Comparison of ENCODE assay signal across 1 cellular context in genomic region chr6:26351544-26351953, GRCh38.
A peak's percentile ranks its signal among the peaks of the same experiment; 100 is the strongest.
TF ChIP-seq lines count a peak whose summit lies in the region.

No MANE protein-coding gene starts in this region.

TF ChIP-seq in K562, 482 proteins besides CTCF, POLR2A, EP300 and RAD21 (continued from another document and continues in another):
- TF ChIP-seq NEUROD1 (IDR thresholded peaks at IDR 0.05; ENCODE audit: borderline replicate concordance, low read depth, low read length, partially characterized antibody) (peak; percentile 88), CC2D1A (IDR thresholded peaks at IDR 0.05) (peak; percentile 95), ELF2 (CRISPR knock-in tag; IDR thresholded peaks at IDR 0.05) (no peak), FOS (IDR thresholded peaks at IDR 0.05; ENCODE audit: extremely low read depth, insufficient read length) (peak; percentile 72), ZC3H8 (IDR thresholded peaks at IDR 0.05) (no peak), SIX5 (IDR thresholded peaks at IDR 0.05; ENCODE audit: borderline replicate concordance in 1 of 2, insufficient read depth in 1 of 2, low read depth in 1 of 2, low read length in 2 of 2) (no peak), JUNB (CRISPR knock-in tag; conservative IDR thresholded peaks at IDR 0.05) (peak; percentile 65; the same call in 1 of the 2 replicates), MBD1 (CRISPR knock-in tag; IDR thresholded peaks at IDR 0.05) (no peak), GTF2A2 (tag; IDR thresholded peaks at IDR 0.05) (no peak), USF2 (CRISPR knock-in tag; IDR thresholded peaks at IDR 0.05) (no peak), U2AF2 (optimal IDR thresholded peaks at IDR 0.05; ENCODE audit: low read depth, low read length) (no peak), ZNF780A (CRISPR knock-in tag; IDR thresholded peaks at IDR 0.05) (no peak), NFE2 (IDR thresholded peaks at IDR 0.05; ENCODE audit: low read depth) (peak; percentile 64; the same call in 1 of the 2 replicates), ZNF695 (CRISPR knock-in tag; IDR thresholded peaks at IDR 0.05) (no peak), ZNF431 (CRISPR knock-in tag; IDR thresholded peaks at IDR 0.05) (no peak), HES1 (IDR thresholded peaks at IDR 0.05; ENCODE audit: low read depth) (peak; percentile 74), ZFX (CRISPR knock-in tag; IDR thresholded peaks at IDR 0.05) (no peak), PCBP1 (IDR thresholded peaks at IDR 0.05; ENCODE audit: low read depth, low read length, poor library complexity, severe bottlenecking) (no peak), KLF6 (CRISPR knock-in tag; IDR thresholded peaks at IDR 0.05; ENCODE audit: borderline replicate concordance) (no peak), CGGBP1 (CRISPR knock-in tag; IDR thresholded peaks at IDR 0.05) (no peak), SMAD3 (CRISPR knock-in tag; conservative IDR thresholded peaks at IDR 0.05) (no peak), ZNF318 (IDR thresholded peaks at IDR 0.05; ENCODE audit: borderline replicate concordance in 1 of 2, low read depth in 1 of 2) (peak in 1 of 2 experiments; percentile 95; a peak in 2 of 4 replicates), CHD2 (IDR thresholded peaks at IDR 0.05; ENCODE audit: low read depth, low read length) (no peak), MAFF (IDR thresholded peaks at IDR 0.05; ENCODE audit: low read length) (no peak), SMARCE1 (IDR thresholded peaks at IDR 0.05) (peak; percentile 98), ZFP1 (CRISPR knock-in tag; IDR thresholded peaks at IDR 0.05) (no peak), NCOA2 (IDR thresholded peaks at IDR 0.05; ENCODE audit: partially characterized antibody in 2 of 2) (peak in 1 of 2 experiments; percentile 39), ZNF280B (CRISPR knock-in tag; IDR thresholded peaks at IDR 0.05) (no peak), SMARCB1 (IDR thresholded peaks at IDR 0.05; ENCODE audit: insufficient read length, low read depth) (no peak), PBX2 (CRISPR knock-in tag; IDR thresholded peaks at IDR 0.05; ENCODE audit: low read depth) (no peak; the same call in 1 of the 2 replicates), PBX2 (tag; conservative IDR thresholded peaks at IDR 0.05; ENCODE audit: low read depth) (peak; percentile 93), GATA2 (CRISPR knock-in tag; IDR thresholded peaks at IDR 0.05) (peak; percentile 30), HOMEZ (CRISPR knock-in tag; IDR thresholded peaks at IDR 0.05) (no peak), HMG20B (CRISPR knock-in tag; IDR thresholded peaks at IDR 0.05) (no peak), MTA1 (IDR thresholded peaks at IDR 0.05; ENCODE audit: borderline replicate concordance) (peak; percentile 92), OTX1 (CRISPR knock-in tag; IDR thresholded peaks at IDR 0.05) (no peak), HDAC3 (IDR thresholded peaks at IDR 0.05; ENCODE audit: borderline replicate concordance, partially characterized antibody) (no peak), CBFB (CRISPR knock-in tag; IDR thresholded peaks at IDR 0.05) (no peak), CHCHD3 (CRISPR knock-in tag; IDR thresholded peaks at IDR 0.05) (no peak), DLX4 (CRISPR knock-in tag; IDR thresholded peaks at IDR 0.05) (no peak), ZNF12 (CRISPR knock-in tag; IDR thresholded peaks at IDR 0.05) (no peak), ARID3A (IDR thresholded peaks at IDR 0.05; ENCODE audit: borderline replicate concordance, low read depth, low read length) (peak; percentile 48; the same call in 1 of the 2 replicates), ZNF263 (CRISPR knock-in tag; IDR thresholded peaks at IDR 0.05; ENCODE audit: borderline replicate concordance) (peak; percentile 49; the same call in 1 of the 2 replicates), CTBP1 (IDR thresholded peaks at IDR 0.05; ENCODE audit: borderline replicate concordance) (peak; percentile 100), PTBP1 (IDR thresholded peaks at IDR 0.05; ENCODE audit: low read depth, low read length) (no peak), TBP (optimal IDR thresholded peaks at IDR 0.05; ENCODE audit: low read depth, low read length) (no peak), RBM17 (IDR thresholded peaks at IDR 0.05; ENCODE audit: borderline replicate concordance, low read depth, low read length) (no peak)
